19 cellular contexts compared by ENCODE assay signal in genomic region chr14:87999282-87999681, GRCh38. TPM values are rescaled to one million over a fixed set of nuclear protein-coding genes. Genes with fewer than 3 reads are reported as not detected.
DNase-seq lines count a peak whose midpoint lies in the region; ATAC-seq, FAIRE-seq and TF ChIP-seq lines count a peak whose summit lies in the region.
"Had no signal": no experiment of that assay in that cellular context is flagged by ENCODE, and none has a peak within 500 bp of the region (broad histone marks: within the 10 kb centered on the region; RNA-seq: fewer than 3 reads in every experiment).

No MANE protein-coding gene starts in this region.

- peaks cover 16 to 41% (median 35%) of the 10 kb centered on the region in 3 donors for H3K4me1 Mint-ChIP-seq in IgD-negative memory B cell

- CTCF ChIA-PET in K562 (lab: Yijun Ruan, JAX; ENCODE audit: low intra/inter-chr PET ratio): no interaction called here
- CTCF ChIA-PET in SK-N-SH (lab: Yijun Ruan, JAX): interaction anchor here (1.2 to 1.3 kb wide), 2 partner anchors 15 to 190 kb away, joined by 3 read pairs; no protein-coding TSS in a partner anchor

- H3K36me3 ChIP-seq in K562 (ENCODE audit: control insufficient read depth, insufficient read depth, low read length): no peaks in the 10 kb centered on the region
- H3K36me3 ChIP-seq in spleen: no peaks in the 10 kb centered on the region
- no peaks in the 10 kb centered on the region for H3K36me3 ChIP-seq in SK-N-SH (replicated peaks in 1 of 2; ENCODE audit: control insufficient read depth in 1 of 2, insufficient read depth in 2 of 2, low read length in 1 of 2)
- H3K36me3 ChIP-seq: heart right ventricle had no signal

- peak overlapping the region; percentile 7 to 61 (median 11) for H3K27ac Mint-ChIP-seq in IgD-negative memory B cell
- H3K27ac Mint-ChIP-seq: activated T-helper 1 cell treated with anti-CD3 and anti-CD28 coated beads, Interleukin-12 subunit alpha, Interleukin-12 subunit beta, Interleukin-2, Interleukin-4 antibody, amounts not matched to agents 30 ng/mL and 10 ng/mL and 1 ng/mL, durations not matched to agents 14 hours and 24 hours and 36 hours; stimulated activated naive CD8-positive, alpha-beta T cell treated with anti-CD3 and anti-CD28 coated beads, Interleukin-15, amount 100 ng/mL, for 72 hours had no signal

- DNase-seq in NOMO-1 treated with dmso at 0.1 percent for 144 hours (lab: John Stamatoyannopoulos, UW; ENCODE audit: unreplicated experiment): peak; percentile 43
- DNase-seq in K562 (ENCODE audit: extremely low read depth in 1 of 4, low spot score in 3 of 4): no peak
- no peak for DNase-seq in spleen
- no peak for DNase-seq in D721Med (ENCODE audit: insufficient read length, low spot score)
- no peak for DNase-seq in ecto neural progenitor cell (ENCODE audit: low spot score)
- DNase-seq in NCI-H1694 treated with DMSO at 0.1 percent for 48 hours (lab: John Stamatoyannopoulos, UW): no peak
- no peak for DNase-seq in SK-N-SH
- DNase-seq: body of pancreas; heart right ventricle; NCI-H1694; NCI-H82; RPMI8226; stimulated activated CD4-positive, alpha-beta T cell treated with anti-CD3 and anti-CD28 coated beads, Interleukin-1b, Interleukin-23, amount 100 ng/mL, for 48 hours; stimulated activated naive CD8-positive, alpha-beta T cell treated with anti-CD3 and anti-CD28 coated beads, Interleukin-15, amount 100 ng/mL, for 72 hours had no signal

- TF ChIP-seq EP300 in K562 (IDR thresholded peaks at IDR 0.05; ENCODE audit: low read length) (no peak), SK-N-SH (IDR thresholded peaks at IDR 0.05; ENCODE audit: borderline replicate concordance in 1 of 2, low read depth in 1 of 2, low read length in 1 of 2) (no peak)

- H3K4me3 Mint-ChIP-seq in IgD-negative memory B cell: peak overlapping the region; percentile 14 to 40 (median 28)
- H3K4me3 Mint-ChIP-seq: activated T-helper 1 cell treated with anti-CD3 and anti-CD28 coated beads, Interleukin-12 subunit alpha, Interleukin-12 subunit beta, Interleukin-2, Interleukin-4 antibody, amounts not matched to agents 30 ng/mL and 10 ng/mL and 1 ng/mL, durations not matched to agents 14 hours and 24 hours and 36 hours; stimulated activated naive CD8-positive, alpha-beta T cell treated with anti-CD3 and anti-CD28 coated beads, Interleukin-15, amount 100 ng/mL, for 72 hours had no signal

- no peak for TF ChIP-seq CTCF in K562 (IDR thresholded peaks at IDR 0.05 in 2 of 3, conservative IDR thresholded peaks at IDR 0.05 in 1 of 3; ENCODE audit: insufficient read depth in 2 of 3, low read depth in 1 of 3, low read length in 3 of 3)
- peak in 1 of 11 experiments; percentile 9 for TF ChIP-seq CTCF in spleen (IDR thresholded peaks at IDR 0.05 in 8 of 11, conservative IDR thresholded peaks at IDR 0.05 in 3 of 11)
- TF ChIP-seq CTCF in D721Med (IDR thresholded peaks at IDR 0.05; ENCODE audit: insufficient read depth, missing control alignments): no peak
- no peak for TF ChIP-seq CTCF in SK-N-SH (IDR thresholded peaks at IDR 0.05)

- H3K27me3 ChIP-seq in K562 (ENCODE audit: control insufficient read depth in 2 of 2, insufficient read depth in 2 of 2, low read length in 2 of 2) (no peaks in the 10 kb centered on the region), spleen (replicated peaks in 1 of 7) (no peaks in the 10 kb centered on the region), SK-N-SH (ENCODE audit: insufficient read depth) (no peaks in the 10 kb centered on the region)
- H3K27me3 ChIP-seq: body of pancreas, heart right ventricle had no signal

- intact Hi-C loops in K562 (cut with micrococcal nuclease) (no loop called here), spleen (cut with DNase I; ENCODE audit: low total_unique reads) (no loop called here)

- POLR2A ChIA-PET in K562 (lab: Yijun Ruan, JAX): no interaction called here
- POLR2A ChIA-PET in SK-N-SH (lab: Yijun Ruan, JAX): no interaction called here

- FAIRE-seq in K562 (lab: Jason Lieb, UNC): no peak
- no peak for FAIRE-seq in D721Med (lab: Jason Lieb, UNC)
- FAIRE-seq: H54 had no signal

- no peaks in the 10 kb centered on the region for H3K9me2 ChIP-seq in SK-N-SH

- no peaks in the 10 kb centered on the region for H3K27me3 Mint-ChIP-seq in IgD-negative memory B cell
- H3K27me3 Mint-ChIP-seq: stimulated activated naive CD8-positive, alpha-beta T cell treated with anti-CD3 and anti-CD28 coated beads, Interleukin-15, amount 100 ng/mL, for 72 hours had no signal

- H3K9me3 Mint-ChIP-seq in IgD-negative memory B cell: peaks cover 0 to 1% (median 0%) of the 10 kb centered on the region in 3 donors
- H3K9me3 Mint-ChIP-seq: activated T-helper 1 cell treated with anti-CD3 and anti-CD28 coated beads, Interleukin-12 subunit alpha, Interleukin-12 subunit beta, Interleukin-2, Interleukin-4 antibody, amounts not matched to agents 30 ng/mL and 10 ng/mL and 1 ng/mL, durations not matched to agents 14 hours and 24 hours and 36 hours had no signal

- H3K27ac ChIP-seq in K562 (ENCODE audit: extremely low read depth, low read depth, low read length) (no peak overlapping the region), spleen (peak overlapping the region in 7 of 8 donors; percentile 16 to 80 (median 45)), SK-N-SH (ENCODE audit: low read depth in 2 of 2, low read length in 1 of 2) (no peak overlapping the region)
- H3K27ac ChIP-seq: body of pancreas, parathyroid adenoma had no signal

- TF ChIP-seq POLR2A in K562 (conservative IDR thresholded peaks at IDR 0.05): no peak
- no peak for TF ChIP-seq POLR2A in spleen (IDR thresholded peaks at IDR 0.05)

- H2AFZ ChIP-seq in K562 (ENCODE audit: low read depth, low read length): no peak overlapping the region
- H2AFZ ChIP-seq in SK-N-SH (ENCODE audit: low read depth): no peak overlapping the region
- H2AFZ ChIP-seq: parathyroid adenoma had no signal

- no peaks in the 10 kb centered on the region for H4K20me1 ChIP-seq in K562 (replicated peaks; ENCODE audit: control insufficient read depth, insufficient read depth, low read length)
- no peaks in the 10 kb centered on the region for H4K20me1 ChIP-seq in SK-N-SH (ENCODE audit: insufficient read depth)

- H3K9me3 ChIP-seq in K562 (replicated peaks; ENCODE audit: control insufficient read depth, insufficient read depth, low read depth, low read length): no peaks in the 10 kb centered on the region
- no peaks in the 10 kb centered on the region for H3K9me3 ChIP-seq in spleen
- H3K9me3 ChIP-seq in SK-N-SH: no peaks in the 10 kb centered on the region
- H3K9me3 ChIP-seq: body of pancreas, heart right ventricle had no signal

- H3F3A ChIP-seq in SK-N-SH (replicated peaks; ENCODE audit: insufficient read depth): no peaks in the 10 kb centered on the region

- TF ChIP-seq RAD21 in K562 (CRISPR knock-in tag; conservative IDR thresholded peaks at IDR 0.05 in 1 of 2, IDR thresholded peaks at IDR 0.05 in 1 of 2) (no peak), SK-N-SH (IDR thresholded peaks at IDR 0.05; ENCODE audit: low read length) (no peak)

- ATAC-seq in K562: no peak
- ATAC-seq: body of pancreas; stimulated activated naive CD8-positive, alpha-beta T cell treated with anti-CD3 and anti-CD28 coated beads, Interleukin-15, amount 100 ng/mL, for 72 hours had no signal

- WGBS in K562 (ENCODE audit: insufficient coverage, low coverage, missing lambda C conversion rate): 83% methylated on average over 2 of the region's 2 CpGs
- WGBS in spleen, 5 donors: 63 to 88% (median 86%) methylated on average over 2 of the region's 2 CpGs
- WGBS in SK-N-SH (ENCODE audit: low lambda C conversion rate): 80% methylated on average over 2 of the region's 2 CpGs

- H3K4me3 ChIP-seq in K562 (no peak overlapping the region), spleen (peak overlapping the region in 1 of 8 donors; percentile 34), SK-N-SH (ENCODE audit: low read depth in 2 of 2, low read length in 1 of 2) (no peak overlapping the region)
- H3K4me3 ChIP-seq: body of pancreas, heart right ventricle had no signal

- no peaks in the 10 kb centered on the region for H3K9me1 ChIP-seq in K562 (ENCODE audit: control insufficient read depth, insufficient read depth, low read length)

- H3K9ac ChIP-seq in K562 (ENCODE audit: insufficient read depth in 1 of 2, low read depth in 2 of 2, low read length in 2 of 2) (no peak overlapping the region), SK-N-SH (no peak overlapping the region)
- H3K9ac ChIP-seq: parathyroid adenoma had no signal

- in situ Hi-C loops in K562 (cut with MboI): loop anchor here (25.0 kb wide), 1 partner anchor 563 kb away; the partner anchor contains the start of genes PTPN21 and ZC3H14

- H3K4me1 ChIP-seq in K562 (replicated peaks in 1 of 2; ENCODE audit: control insufficient read depth in 2 of 2, insufficient read depth in 2 of 2, low read length in 2 of 2) (peaks cover 3 to 34% of the 10 kb centered on the region in 2 experiments; a peak in 4 of 5 replicates), spleen (peaks cover 0 to 73% (median 28%) of the 10 kb centered on the region in 6 donors), SK-N-SH (ENCODE audit: control insufficient read depth in 1 of 2, insufficient read depth in 2 of 2, low read depth in 1 of 2, low read length in 1 of 2) (no peaks in the 10 kb centered on the region)
- H3K4me1 ChIP-seq: parathyroid adenoma had no signal

- no TSS peak for BruUV-seq in K562 (replicated peaks; lab: Mats Ljungman, UMichigan)

- H3K79me2 ChIP-seq in K562 (ENCODE audit: control insufficient read depth, insufficient read depth, low read length) (no peaks in the 10 kb centered on the region), SK-N-SH (ENCODE audit: insufficient read depth) (no peaks in the 10 kb centered on the region)
- H3K79me2 ChIP-seq: parathyroid adenoma had no signal

- H3K4me2 ChIP-seq in K562 (ENCODE audit: insufficient read depth, low read length) (no peak overlapping the region), SK-N-SH (no peak overlapping the region)

- H3K36me3 Mint-ChIP-seq in IgD-negative memory B cell: peaks cover 3% of the 10 kb centered on the region

RNA-seq across cellular contexts. Expression of gene GPR65, which starts 5.7 kb away (rescaled TPM):
- polyA plus RNA-seq in IgD-negative memory B cell (12.1 TPM), K562 (2011; rRNA removed) (not detected in 2 replicates), K562 (2014; fragmentation: Illumina TruSeq; extraction: Trizol) (not detected in 2 replicates), K562 (2014; fragmentation: Nextera tagmentation; extraction: Ambion mirVana) (under 1 TPM in 1 of 2 experiments, not detected in 1; 0.03 TPM), K562 (2014; rRNA removed) (not detected in 2 replicates), spleen (10 to 100 TPM in 1 of 3 donors, 1 to 10 TPM in 2; 9.4 to 10.7 (median 9.8) TPM), SK-N-SH (2012; rRNA removed) (under 0.01 TPM in 1 of 2 replicates, not detected in the other)
- not detected in 2 replicates for total RNA-seq in K562 (2011; cell fraction: chromatin; rRNA removed; ENCODE audit: low replicate concordance)
- not detected in 2 replicates for total RNA-seq in K562 (2011; cell fraction: nucleolus; rRNA removed)
- not detected in 2 replicates for total RNA-seq in K562 (2011; cell fraction: nucleoplasm; rRNA removed)
- total RNA-seq in K562 (2014; rRNA removed) (0.04 TPM in 1 of 2 replicates, not detected in the other), K562 (2014; rRNA removed; fragmentation: Illumina TruSeq; extraction: Trizol) (0.03 TPM in 1 of 2 replicates, not detected in the other), K562 (2015; rRNA removed; fragmentation: Illumina TruSeq; extraction: Trizol) (0.11 and 0.26 TPM in 2 replicates), K562 (2021) (0.04 TPM in 2 replicates), spleen (10 to 100 TPM; 13.7 to 28.6 (median 16.1) TPM)
- polyA plus RNA-seq in K562 (2011; cell fraction: cytosol; rRNA removed): not detected in 2 replicates
- polyA plus RNA-seq in K562 (2011; cell fraction: nucleus; rRNA removed): not detected in 2 replicates
- 0.05 and 0.14 TPM in 2 replicates for polyA plus RNA-seq in K562 (2012)
- polyA minus RNA-seq in K562 (2011; rRNA and poly(A)+ RNA removed): not detected in 2 replicates
- polyA minus RNA-seq in K562 (2011; cell fraction: cytosol; rRNA and poly(A)+ RNA removed): not detected in 2 replicates
- polyA minus RNA-seq in K562 (2011; cell fraction: nucleus; rRNA and poly(A)+ RNA removed): not detected in 2 replicates
- 0.01 and 0.03 TPM in 2 replicates for polyA plus RNA-seq in SK-N-SH (2012; cell fraction: cytosol; rRNA removed)
- polyA plus RNA-seq in SK-N-SH (2012; cell fraction: nucleus; rRNA removed): 0.01 TPM in 1 of 2 replicates, not detected in the other
- total RNA-seq: HT1080 had no signal

RNA-seq across cellular contexts. Expression of gene GALC, which starts 6.3 kb away (rescaled TPM):
- polyA plus RNA-seq in IgD-negative memory B cell (4.2 TPM), K562 (2011; rRNA removed) (14.0 and 15.1 TPM in 2 replicates), K562 (2014; fragmentation: Illumina TruSeq; extraction: Trizol) (7.8 and 7.9 TPM in 2 replicates), K562 (2014; fragmentation: Nextera tagmentation; extraction: Ambion mirVana) (1 to 10 TPM; 1.6 to 2.9 TPM), K562 (2014; rRNA removed) (6.5 and 7.6 TPM in 2 replicates), spleen (1 to 10 TPM; 3.8 to 7.2 (median 5.9) TPM), SK-N-SH (2012; rRNA removed) (9.7 and 10.9 TPM in 2 replicates)
- 11.5 and 32.3 TPM in 2 replicates for total RNA-seq in K562 (2011; cell fraction: chromatin; rRNA removed; ENCODE audit: low replicate concordance)
- 9.7 and 12.8 TPM in 2 replicates for total RNA-seq in K562 (2011; cell fraction: nucleolus; rRNA removed)
- total RNA-seq in K562 (2011; cell fraction: nucleoplasm; rRNA removed): 19.5 and 23.9 TPM in 2 replicates
- total RNA-seq in K562 (2014; rRNA removed) (6.9 and 12.4 TPM in 2 replicates), K562 (2014; rRNA removed; fragmentation: Illumina TruSeq; extraction: Trizol) (9.2 and 9.4 TPM in 2 replicates), K562 (2015; rRNA removed; fragmentation: Illumina TruSeq; extraction: Trizol) (14.6 and 15.0 TPM in 2 replicates), K562 (2021) (6.8 and 7.3 TPM in 2 replicates), spleen (10 to 100 TPM; 26.9 to 61.7 (median 42.4) TPM)
- polyA plus RNA-seq in K562 (2011; cell fraction: cytosol; rRNA removed): 4.3 and 9.1 TPM in 2 replicates
- 10.0 and 14.7 TPM in 2 replicates for polyA plus RNA-seq in K562 (2011; cell fraction: nucleus; rRNA removed)
- 10.4 and 20.1 TPM in 2 replicates for polyA plus RNA-seq in K562 (2012)
- polyA minus RNA-seq in K562 (2011; rRNA and poly(A)+ RNA removed): 17.3 and 21.2 TPM in 2 replicates
- polyA minus RNA-seq in K562 (2011; cell fraction: cytosol; rRNA and poly(A)+ RNA removed): 8.4 and 10.6 TPM in 2 replicates
- polyA minus RNA-seq in K562 (2011; cell fraction: nucleus; rRNA and poly(A)+ RNA removed): 12.8 and 14.8 TPM in 2 replicates
- polyA plus RNA-seq in SK-N-SH (2012; cell fraction: cytosol; rRNA removed): 11.7 and 12.8 TPM in 2 replicates
- 6.1 and 8.3 TPM in 2 replicates for polyA plus RNA-seq in SK-N-SH (2012; cell fraction: nucleus; rRNA removed)
- total RNA-seq: HT1080 had no signal

Comparison
In these comparisons a context has a peak if more than half of its experiments do, and no peak if none do; other contexts are left out.
1. H3K27ac ChIP-seq: peak in spleen (7 of 8); none in K562 (single experiment) and SK-N-SH (0 of 2).
2. RNA of gene GPR65, which starts 5.7 kb away (polyA plus RNA-seq): 12.1 TPM in IgD-negative memory B cell (single experiment) and 9.4 to 10.7 TPM in spleen; 0.03 to 0.14 TPM in K562 and under 0.01 to 0.03 TPM in SK-N-SH; every median in the first group is over 4 times any median in the second.